ENCODE assay signal across 24 cellular contexts in genomic region chr6:71310261-71310660, GRCh38.
"Had no signal": no experiment of that assay in that cellular context is flagged by ENCODE, and none has a peak within 500 bp of the region (broad histone marks: within the 10 kb centered on the region; RNA-seq: fewer than 3 reads in every experiment).

No MANE protein-coding gene starts in this region.

- H3K9me3 ChIP-seq: colonic mucosa, esophagus muscularis mucosa, gastroesophageal sphincter, heart left ventricle, left ventricle myocardium inferior, lower lobe of right lung, pancreas, right atrium auricular region, thoracic aorta, tibial nerve, upper lobe of left lung had no signal

- H3K36me3 ChIP-seq: colonic mucosa, esophagus muscularis mucosa, gastroesophageal sphincter, left ventricle myocardium inferior, pancreas, right atrium auricular region, thoracic aorta, tibial nerve had no signal

- FAIRE-seq: endothelial cell of umbilical vein, pancreas, urothelium cell line had no signal

- H3K27me3 ChIP-seq: colonic mucosa, esophagus muscularis mucosa, foreskin keratinocyte, gastroesophageal sphincter, heart left ventricle, hepatocyte, pancreas, right atrium auricular region, tibial nerve, upper lobe of left lung had no signal

- H3K36me3 Mint-ChIP-seq: natural killer cell had no signal

- ATAC-seq: foreskin keratinocyte; gastroesophageal sphincter; heart left ventricle; left cardiac atrium; lower lobe of right lung; natural killer cell; pancreas; sciatic nerve; stimulated activated memory B cell treated with anti-CD40 and anti-IgM and Interleukin-4, amounts not matched to agents 10 μg/mL and 1 μg/mL and 100 μg/mL, for 72 hours had no signal

- DNase-seq: colonic mucosa; dermis blood vessel endothelial cell; effector memory CD4-positive, alpha-beta T cell; foreskin keratinocyte; heart left ventricle; left cardiac atrium; left ventricle myocardium inferior; lower lobe of right lung; natural killer cell; pancreas; stimulated activated CD4-positive, alpha-beta T cell treated with anti-CD3 and anti-CD28 coated beads, Interleukin-2, amount 100 ng/mL, for 24 hours; stimulated activated CD4-positive, alpha-beta T cell treated with anti-CD3 and anti-CD28 coated beads, Interleukin-4, amount 100 ng/mL, for 4 hours; upper lobe of left lung had no signal

- H3K9me3 Mint-ChIP-seq: natural killer cell; stimulated activated memory B cell treated with anti-CD40 and anti-IgM and Interleukin-4, amounts not matched to agents 10 μg/mL and 1 μg/mL and 100 μg/mL, for 72 hours; stimulated activated naive CD8-positive, alpha-beta T cell treated with anti-CD3 and anti-CD28 coated beads, Interleukin-15, Interleukin-2, amounts not matched to agents 100 ng/mL and 50 ng/mL, for 24 hours had no signal

- H3K4me3 Mint-ChIP-seq: natural killer cell; stimulated activated memory B cell treated with anti-CD40 and anti-IgM and Interleukin-4, amounts not matched to agents 10 μg/mL and 1 μg/mL and 100 μg/mL, for 72 hours; stimulated activated naive CD8-positive, alpha-beta T cell treated with anti-CD3 and anti-CD28 coated beads, Interleukin-15, Interleukin-2, amounts not matched to agents 100 ng/mL and 50 ng/mL, for 24 hours had no signal

- H3K4me1 Mint-ChIP-seq: natural killer cell; stimulated activated memory B cell treated with anti-CD40 and anti-IgM and Interleukin-4, amounts not matched to agents 10 μg/mL and 1 μg/mL and 100 μg/mL, for 72 hours had no signal

- H3K27ac Mint-ChIP-seq: natural killer cell; stimulated activated memory B cell treated with anti-CD40 and anti-IgM and Interleukin-4, amounts not matched to agents 10 μg/mL and 1 μg/mL and 100 μg/mL, for 72 hours; stimulated activated naive CD8-positive, alpha-beta T cell treated with anti-CD3 and anti-CD28 coated beads, Interleukin-15, Interleukin-2, amounts not matched to agents 100 ng/mL and 50 ng/mL, for 24 hours had no signal

- H3K4me3 ChIP-seq: colonic mucosa, esophagus muscularis mucosa, gastroesophageal sphincter, heart left ventricle, hepatocyte, left ventricle myocardium inferior, lower lobe of right lung, pancreas, right atrium auricular region, thoracic aorta, tibial nerve, upper lobe of left lung had no signal

- H3K4me1 ChIP-seq: colonic mucosa, foreskin keratinocyte, pancreas had no signal

- H3K27ac ChIP-seq: colonic mucosa, esophagus muscularis mucosa, foreskin keratinocyte, gastroesophageal sphincter, heart left ventricle, hepatocyte, left ventricle myocardium inferior, lower lobe of right lung, pancreas, right atrium auricular region, thoracic aorta, tibial nerve, upper lobe of left lung had no signal

- H3K27me3 Mint-ChIP-seq: stimulated activated memory B cell treated with anti-CD40 and anti-IgM and Interleukin-4, amounts not matched to agents 10 μg/mL and 1 μg/mL and 100 μg/mL, for 72 hours had no signal
